ENCODE assay signal across 16 cellular contexts in genomic region chr1:202498542-202498941, GRCh38.
DNase-seq lines count a peak whose midpoint lies in the region; ATAC-seq and TF ChIP-seq lines count a peak whose summit lies in the region.
"Had no signal": no experiment of that assay in that cellular context is flagged by ENCODE, and none has a peak within 500 bp of the region (broad histone marks: within the 10 kb centered on the region; RNA-seq: fewer than 3 reads in every experiment).

No MANE protein-coding gene starts in this region.

- H3K36me3 ChIP-seq in RWPE2 (ENCODE audit: low read depth), result peaks cover 7% of the 10 kb centered on the region
- H3K36me3 ChIP-seq in gastrocnemius medialis, result peaks cover 0 to 42% of the 10 kb centered on the region in 2 donors

- ATAC-seq in RWPE2 (ENCODE audit: low read depth), result 0 out of 3 replicates have a peak, but pooled peaks have one; percentile 31
- ATAC-seq in gastrocnemius medialis, result peak; percentile 43 to 46
- ATAC-seq: Right ventricle myocardium inferior had no signal

- DNase-seq in ELR (ENCODE audit: low read depth), result peak; percentile 16
- DNase-seq in RWPE2 (ENCODE audit: low spot score), result no peak
- peak; percentile 18 for DNase-seq in choroid plexus epithelial cell (ENCODE audit: low read depth)
- DNase-seq in gastrocnemius medialis, result no peak
- no peak for DNase-seq in activated CD4-positive, alpha-beta T cell treated with anti-CD3 and anti-CD28 coated beads, Interleukin-2, amount 10 ng/mL, durations not matched to agents 24 days and 14 days
- no peak for DNase-seq in UCSD-AML1 (lab: John Stamatoyannopoulos, UW; ENCODE audit: unreplicated experiment)
- DNase-seq in HPDE6-E6E7 (ENCODE audit: extremely low spot score), result no peak
- DNase-seq: CD4-positive, alpha-beta T cell; KBM-7; NCI-H1092; NCI-H446 treated with DMSO at 0.1 percent for 48 hours; NCI-H748 treated with DMSO at 0.1 percent for 48 hours; PC-9 had no signal

- TF ChIP-seq CTCF in RWPE2 (IDR thresholded peaks at IDR 0.05; ENCODE audit: poor library complexity, severe bottlenecking) (no peak), choroid plexus epithelial cell (conservative IDR thresholded peaks at IDR 0.05; ENCODE audit: low read depth, low read length) (no peak), gastrocnemius medialis (IDR thresholded peaks at IDR 0.05 in 4 of 5, conservative IDR thresholded peaks at IDR 0.05 in 1 of 5) (no peak)

- no peaks in the 10 kb centered on the region for H3K27me3 Mint-ChIP-seq in activated CD4-positive, alpha-beta T cell treated with anti-CD3 and anti-CD28 coated beads, Interleukin-2, amount 10 ng/mL, durations not matched to agents 24 days and 14 days
- H3K27me3 Mint-ChIP-seq: B cell; CD4-positive, alpha-beta T cell had no signal

- peaks cover 10% of the 10 kb centered on the region for H3K36me3 Mint-ChIP-seq in activated CD4-positive, alpha-beta T cell treated with anti-CD3 and anti-CD28 coated beads, Interleukin-2, amount 10 ng/mL, durations not matched to agents 24 days and 14 days (ENCODE audit: low read depth)

- H3K4me3 ChIP-seq in RWPE2 (ENCODE audit: severe bottlenecking) (no peak overlapping the region), choroid plexus epithelial cell (ENCODE audit: low read depth, low read length) (no peak overlapping the region), gastrocnemius medialis (no peak overlapping the region)
- H3K4me3 ChIP-seq: PC-9 had no signal

- no peak overlapping the region for H3K27ac ChIP-seq in RWPE2 (ENCODE audit: poor library complexity, severe bottlenecking)
- H3K27ac ChIP-seq in gastrocnemius medialis, result peak overlapping the region in 3 of 4 donors; percentile 29 to 39 (median 39)
- H3K27ac ChIP-seq: HL-60, PC-9 had no signal

- H3K27me3 ChIP-seq in RWPE2 (ENCODE audit: insufficient read depth, poor library complexity, severe bottlenecking), result no peaks in the 10 kb centered on the region
- no peaks in the 10 kb centered on the region for H3K27me3 ChIP-seq in gastrocnemius medialis

- in situ Hi-C loops in gastrocnemius medialis (cut with MboI; ENCODE audit: low sequenced_read_pairs in 4 of 4), result loop anchor here in 1 of 4 donors (25.0 kb wide), 1 partner anchor 214 kb away; the partner anchor contains the start of gene SYT2

- H3K9me3 Mint-ChIP-seq in activated CD4-positive, alpha-beta T cell treated with anti-CD3 and anti-CD28 coated beads, Interleukin-2, amount 10 ng/mL, durations not matched to agents 24 days and 14 days, result no peaks in the 10 kb centered on the region
- H3K9me3 Mint-ChIP-seq: CD4-positive, alpha-beta T cell had no signal

- intact Hi-C loops in gastrocnemius medialis (cut with DNase I; ENCODE audit: low total_unique reads), result no loop called here
- intact Hi-C loops in activated CD4-positive, alpha-beta T cell treated with anti-CD3 and anti-CD28 coated beads, Interleukin-2, amount 10 ng/mL, durations not matched to agents 24 days and 14 days (cut with micrococcal nuclease), result no loop called here

- no peaks in the 10 kb centered on the region for H3K4me1 ChIP-seq in RWPE2 (ENCODE audit: insufficient read depth, poor library complexity, severe bottlenecking)
- H3K4me1 ChIP-seq in gastrocnemius medialis, result no peaks in the 10 kb centered on the region

- no peak overlapping the region for H3K4me3 Mint-ChIP-seq in activated CD4-positive, alpha-beta T cell treated with anti-CD3 and anti-CD28 coated beads, Interleukin-2, amount 10 ng/mL, durations not matched to agents 24 days and 14 days
- H3K4me3 Mint-ChIP-seq: B cell; CD4-positive, alpha-beta T cell had no signal

- H3K27ac Mint-ChIP-seq in activated CD4-positive, alpha-beta T cell treated with anti-CD3 and anti-CD28 coated beads, Interleukin-2, amount 10 ng/mL, durations not matched to agents 24 days and 14 days, result no peak overlapping the region
- H3K27ac Mint-ChIP-seq: B cell; CD4-positive, alpha-beta T cell had no signal

- no peak for TF ChIP-seq POLR2A in gastrocnemius medialis (IDR thresholded peaks at IDR 0.05)

- no peaks in the 10 kb centered on the region for H3K4me1 Mint-ChIP-seq in activated CD4-positive, alpha-beta T cell treated with anti-CD3 and anti-CD28 coated beads, Interleukin-2, amount 10 ng/mL, durations not matched to agents 24 days and 14 days
- H3K4me1 Mint-ChIP-seq: B cell had no signal

- H3K9me3 ChIP-seq in RWPE2 (ENCODE audit: severe bottlenecking) (no peaks in the 10 kb centered on the region), gastrocnemius medialis (no peaks in the 10 kb centered on the region)

Comparison
In these comparisons a context has a peak if more than half of its experiments do, and no peak if none do; other contexts are left out.
1. DNase-seq: peak in ELR (single experiment) and choroid plexus epithelial cell (single experiment); none in RWPE2 (single experiment), gastrocnemius medialis (0 of 2), activated CD4-positive, alpha-beta T cell treated with anti-CD3 and anti-CD28 coated beads, Interleukin-2, amount 10 ng/mL, durations not matched to agents 24 days and 14 days (single experiment), UCSD-AML1 (single experiment) and HPDE6-E6E7 (single experiment).